10 cellular contexts compared by ENCODE assay signal in genomic region chr10:29648114-29648982, GRCh38. TPM values are rescaled to one million over a fixed set of nuclear protein-coding genes. Genes with fewer than 3 reads are reported as not detected.
DNase-seq lines count a peak whose midpoint lies in the region; ATAC-seq and TF ChIP-seq lines count a peak whose summit lies in the region.
"Had no signal": no experiment of that assay in that cellular context is flagged by ENCODE, and none has a peak within 500 bp of the region (broad histone marks: within the 10 kb centered on the region; RNA-seq: fewer than 3 reads in every experiment).

No MANE protein-coding gene starts in this region.

- intact Hi-C loops in activated CD8-positive, alpha-beta T cell treated with anti-CD3 and anti-CD28 coated beads for 36 hours (cut with micrococcal nuclease): no loop called here

- peak overlapping the region; percentile 39 for H3K9ac ChIP-seq in skeletal muscle satellite cell (ENCODE audit: low read depth, low read length)

- no peaks in the 10 kb centered on the region for H3K9me3 ChIP-seq in skeletal muscle satellite cell (replicated peaks; ENCODE audit: low read length)

- POLR2A ChIA-PET in activated CD8-positive, alpha-beta T cell treated with anti-CD3 and anti-CD28 coated beads for 36 hours (lab: Charles Lee): interaction anchor here (0.8 kb wide), 1 partner anchor 9 kb away, joined by 3 read pairs; no protein-coding TSS in a partner anchor

- no peak for TF ChIP-seq CTCF in activated CD8-positive, alpha-beta T cell treated with anti-CD3 and anti-CD28 coated beads for 36 hours (IDR thresholded peaks at IDR 0.05)
- TF ChIP-seq CTCF in fibroblast of pulmonary artery (IDR thresholded peaks at IDR 0.05; ENCODE audit: low read length, missing control alignments): no peak

- peak; percentile 49 for DNase-seq in Daoy (ENCODE audit: low read depth)
- peak; percentile 67 for DNase-seq in activated CD8-positive, alpha-beta T cell treated with anti-CD3 and anti-CD28 coated beads for 36 hours
- DNase-seq in fibroblast of pulmonary artery (ENCODE audit: low read depth): peak; percentile 38
- no peak for DNase-seq in HUDEP-2 (lab: John Stamatoyannopoulos, UW; ENCODE audit: unreplicated experiment in 76 of 76)
- no peak for DNase-seq in NCI-H69 (lab: John Stamatoyannopoulos, UW)
- DNase-seq in kidney tubule cell (ENCODE audit: low spot score): no peak
- DNase-seq: amniotic stem cell; NK-92 treated with Interleukin-12 subunit alpha and Interleukin-12 subunit beta, amount 100 ng/mL, for 24 hours had no signal

- H3K4me1 ChIP-seq in skeletal muscle satellite cell (ENCODE audit: control insufficient read depth, insufficient read depth, low read length): peaks cover 61% of the 10 kb centered on the region

- H3K36me3 ChIP-seq in skeletal muscle satellite cell (ENCODE audit: insufficient read depth, low read length): no peaks in the 10 kb centered on the region

- H3K36me3 Mint-ChIP-seq in activated CD8-positive, alpha-beta T cell treated with anti-CD3 and anti-CD28 coated beads for 36 hours (ENCODE audit: low read depth): peaks cover 4% of the 10 kb centered on the region

- no peak overlapping the region for H3K4me3 ChIP-seq in fibroblast of pulmonary artery (replicated peaks; ENCODE audit: low read depth, low read length)
- peak overlapping the region; percentile 40 for H3K4me3 ChIP-seq in skeletal muscle satellite cell (ENCODE audit: low read length)

- peak; percentile 73 for ATAC-seq in activated CD8-positive, alpha-beta T cell treated with anti-CD3 and anti-CD28 coated beads for 36 hours
- ATAC-seq in GM21515 (IDR thresholded peaks at IDR 0.05; ENCODE audit: unreplicated experiment): no peak

- CTCF ChIA-PET in activated CD8-positive, alpha-beta T cell treated with anti-CD3 and anti-CD28 coated beads for 36 hours (lab: Charles Lee): interaction anchor here (1.6 to 2.8 kb wide), 2 partner anchors 10 to 57 kb away, joined by 3 to 16 read pairs; no protein-coding TSS in a partner anchor

- H3K4me1 Mint-ChIP-seq in activated CD8-positive, alpha-beta T cell treated with anti-CD3 and anti-CD28 coated beads for 36 hours (ENCODE audit: low read depth): peaks cover 37% of the 10 kb centered on the region

- peak overlapping the region; percentile 50 for H3K27ac Mint-ChIP-seq in activated CD8-positive, alpha-beta T cell treated with anti-CD3 and anti-CD28 coated beads for 36 hours

- peaks cover 2% of the 10 kb centered on the region for H3K27me3 Mint-ChIP-seq in activated CD8-positive, alpha-beta T cell treated with anti-CD3 and anti-CD28 coated beads for 36 hours

- peak overlapping the region; percentile 19 for H3K4me3 Mint-ChIP-seq in activated CD8-positive, alpha-beta T cell treated with anti-CD3 and anti-CD28 coated beads for 36 hours

- H3K4me2 ChIP-seq in skeletal muscle satellite cell (ENCODE audit: low read length): peak overlapping the region; percentile 69

- H3K27me3 ChIP-seq in skeletal muscle satellite cell (ENCODE audit: control insufficient read depth, insufficient read depth, low read length): no peaks in the 10 kb centered on the region

- no peaks in the 10 kb centered on the region for H3K9me3 Mint-ChIP-seq in activated CD8-positive, alpha-beta T cell treated with anti-CD3 and anti-CD28 coated beads for 36 hours

RNA-seq across cellular contexts. Expression of gene SVIL, which starts 13.6 kb away (rescaled TPM):
- total RNA-seq in Daoy (2014; rRNA removed; shearing (Covaris generic)): 15.3 and 22.9 TPM in 2 replicates
- 1 to 10 TPM; 7.9 to 8.9 TPM for total RNA-seq in activated CD8-positive, alpha-beta T cell treated with anti-CD3 and anti-CD28 coated beads for 36 hours
- total RNA-seq in skeletal muscle satellite cell (2012; rRNA removed): 50.7 and 58.3 TPM in 2 replicates

Comparison
In these comparisons a context has a peak if more than half of its experiments do, and no peak if none do; other contexts are left out.
1. DNase-seq: peak in Daoy (single experiment), activated CD8-positive, alpha-beta T cell treated with anti-CD3 and anti-CD28 coated beads for 36 hours (single experiment) and fibroblast of pulmonary artery (single experiment); none in HUDEP-2 (0 of 76), NCI-H69 (single experiment) and kidney tubule cell (single experiment).